11 cellular contexts compared by ENCODE assay signal in genomic region chr5:156474251-156474650, GRCh38.
DNase-seq lines count a peak whose midpoint lies in the region; ATAC-seq and TF ChIP-seq lines count a peak whose summit lies in the region.
"Had no signal": no experiment of that assay in that cellular context is flagged by ENCODE, and none has a peak within 500 bp of the region (broad histone marks: within the 10 kb centered on the region; RNA-seq: fewer than 3 reads in every experiment).

No MANE protein-coding gene starts in this region.

- no peaks in the 10 kb centered on the region for H3K27me3 ChIP-seq in right cardiac atrium (ENCODE audit: control insufficient read depth, insufficient read depth)
- H3K27me3 ChIP-seq: suprapubic skin had no signal

- peak; percentile 20 for DNase-seq in EH (ENCODE audit: low read depth)
- DNase-seq in astrocyte of the spinal cord (ENCODE audit: low read depth, low spot score) = peak; percentile 12
- peak; percentile 64 to 88 (median 87) for DNase-seq in right cardiac atrium
- DNase-seq in putamen (ENCODE audit: low spot score) = peak; percentile 65
- DNase-seq in NCI-H774 (lab: John Stamatoyannopoulos, UW) = no peak
- no peak for DNase-seq in NCI-H1436 (lab: John Stamatoyannopoulos, UW)
- DNase-seq in NCI-H187 (lab: John Stamatoyannopoulos, UW) = no peak
- no peak for DNase-seq in NCI-H1105 (lab: John Stamatoyannopoulos, UW)
- DNase-seq: CD8-positive, alpha-beta memory T cell; Kasumi-1 had no signal

- intact Hi-C loops in right cardiac atrium (cut with DNase I) = no loop called here

- H3K4me3 ChIP-seq in astrocyte of the spinal cord (ENCODE audit: low read depth, low read length) = no peak overlapping the region
- H3K4me3 ChIP-seq in right cardiac atrium (ENCODE audit: low read length) = no peak overlapping the region
- H3K4me3 ChIP-seq: suprapubic skin had no signal

- no peaks in the 10 kb centered on the region for H3K9me3 ChIP-seq in right cardiac atrium (ENCODE audit: control insufficient read depth, low read length)
- H3K9me3 ChIP-seq: suprapubic skin had no signal

- peak overlapping the region; percentile 94 for H3K27ac ChIP-seq in right cardiac atrium (ENCODE audit: low read length)
- H3K27ac ChIP-seq: suprapubic skin had no signal

- in situ Hi-C loops in astrocyte of the spinal cord (cut with HindIII; ENCODE audit: low sequenced_read_pairs) = no loop called here

- peak; percentile 72 to 82 for ATAC-seq in right cardiac atrium

- H3K4me1 ChIP-seq in right cardiac atrium (ENCODE audit: control insufficient read depth, insufficient read depth, low read length) = peaks cover 14% of the 10 kb centered on the region

- whole genome bisulfite sequencing in right cardiac atrium = 40% methylated on average over 5 of the region's 5 CpGs

- no peak for TF ChIP-seq CTCF in astrocyte of the spinal cord (IDR thresholded peaks at IDR 0.05; ENCODE audit: low read depth, low read length)

Comparison
In these comparisons a context has a peak if more than half of its experiments do, and no peak if none do; other contexts are left out.
1. DNase-seq: peak in EH (single experiment), astrocyte of the spinal cord (single experiment), right cardiac atrium (3 of 3) and putamen (single experiment); none in NCI-H774 (single experiment), NCI-H1436 (single experiment), NCI-H187 (0 of 2) and NCI-H1105 (single experiment).